ENCODE assay signal across 23 cellular contexts in genomic region chr4:20297800-20298199, GRCh38. TPM values are rescaled to one million over a fixed set of nuclear protein-coding genes. Genes with fewer than 3 reads are reported as not detected.
"Had no signal": no experiment of that assay in that cellular context is flagged by ENCODE, and none has a peak within 500 bp of the region (broad histone marks: within the 10 kb centered on the region; RNA-seq: fewer than 3 reads in every experiment).

No MANE protein-coding gene starts in this region.

- H3K9me3 ChIP-seq: left ventricle myocardium inferior, mucosa of descending colon, ovary, right atrium auricular region, tibial nerve, vagina had no signal

- H3K27ac ChIP-seq: left ventricle myocardium inferior, ovary, right atrium auricular region, right lobe of liver, vagina had no signal

- H3K4me2 ChIP-seq: smooth muscle cell had no signal

- H3K4me3 ChIP-seq: left ventricle myocardium inferior, lung, mucosa of descending colon, ovary, right atrium auricular region, right lobe of liver, smooth muscle cell, vagina had no signal

- H3K9me3 Mint-ChIP-seq: stimulated activated memory B cell treated with anti-CD40 and anti-IgM and Interleukin-4, amounts not matched to agents 10 μg/mL and 1 μg/mL and 100 μg/mL, for 72 hours; type B pancreatic cell had no signal

- H3K27me3 Mint-ChIP-seq: natural killer cell treated with Interleukin-12 subunit alpha and Interleukin-12 subunit beta and Interleukin-15 and Interleukin-18, amount 100 ng/mL, for 72 hours; progenitor cell of endocrine pancreas; stimulated activated memory B cell treated with anti-CD40 and anti-IgM and Interleukin-4, amounts not matched to agents 10 μg/mL and 1 μg/mL and 100 μg/mL, for 72 hours; stimulated activated naive CD8-positive, alpha-beta T cell treated with anti-CD3 and anti-CD28 coated beads, Interleukin-15, amount 100 ng/mL, for 72 hours; type B pancreatic cell had no signal

- H3K4me3 Mint-ChIP-seq: naive thymus-derived CD4-positive, alpha-beta T cell; natural killer cell treated with Interleukin-12 subunit alpha and Interleukin-12 subunit beta and Interleukin-15 and Interleukin-18, amount 100 ng/mL, for 72 hours; stimulated activated memory B cell treated with anti-CD40 and anti-IgM and Interleukin-4, amounts not matched to agents 10 μg/mL and 1 μg/mL and 100 μg/mL, for 72 hours; stimulated activated naive CD8-positive, alpha-beta T cell treated with anti-CD3 and anti-CD28 coated beads, Interleukin-15, amount 100 ng/mL, for 72 hours; type B pancreatic cell had no signal

- DNase-seq: islet precursor cell; left ventricle myocardium inferior; midbrain; mucosa of descending colon; naive thymus-derived CD4-positive, alpha-beta T cell; ovary; right lobe of liver; stimulated activated CD4-positive, alpha-beta T cell treated with anti-CD3 and anti-CD28 coated beads, Interleukin-1b, Interleukin-23, amount 100 ng/mL, for 48 hours; stimulated activated CD4-positive, alpha-beta T cell treated with anti-CD3 and anti-CD28 coated beads, Interleukin-2, amount 100 ng/mL, for 48 hours; stimulated activated CD4-positive, alpha-beta T cell treated with anti-CD3 and anti-CD28 coated beads, Interleukin-4, amount 100 ng/mL, for 4 hours; stimulated activated CD8-positive, alpha-beta memory T cell treated with anti-CD3 and anti-CD28 coated beads, Interleukin-4, amount 100 ng/mL, for 48 hours; stimulated activated naive CD4-positive, alpha-beta T cell treated with Interleukin-2 at 50 U/mL for 16 hours; stimulated activated naive CD8-positive, alpha-beta T cell treated with anti-CD3 and anti-CD28 coated beads, Interleukin-15, amount 100 ng/mL, for 72 hours; substantia nigra had no signal

- H3K27me3 ChIP-seq: ovary, right atrium auricular region, right lobe of liver, tibial nerve, vagina had no signal

- H3K36me3 Mint-ChIP-seq: naive thymus-derived CD4-positive, alpha-beta T cell; natural killer cell treated with Interleukin-12 subunit alpha and Interleukin-12 subunit beta and Interleukin-15 and Interleukin-18, amount 100 ng/mL, for 72 hours; stimulated activated memory B cell treated with anti-CD40 and anti-IgM and Interleukin-4, amounts not matched to agents 10 μg/mL and 1 μg/mL and 100 μg/mL, for 72 hours; type B pancreatic cell had no signal

- H3K36me3 ChIP-seq: left ventricle myocardium inferior, ovary, right atrium auricular region, right lobe of liver, tibial nerve, vagina had no signal

- H3K27ac Mint-ChIP-seq: naive thymus-derived CD4-positive, alpha-beta T cell; natural killer cell treated with Interleukin-12 subunit alpha and Interleukin-12 subunit beta and Interleukin-15 and Interleukin-18, amount 100 ng/mL, for 72 hours; progenitor cell of endocrine pancreas; stimulated activated memory B cell treated with anti-CD40 and anti-IgM and Interleukin-4, amounts not matched to agents 10 μg/mL and 1 μg/mL and 100 μg/mL, for 72 hours; stimulated activated naive CD8-positive, alpha-beta T cell treated with anti-CD3 and anti-CD28 coated beads, Interleukin-15, amount 100 ng/mL, for 72 hours; type B pancreatic cell had no signal

- H3K4me1 ChIP-seq: left ventricle myocardium inferior, right atrium auricular region, right lobe of liver, vagina had no signal

- H3K4me1 Mint-ChIP-seq: naive thymus-derived CD4-positive, alpha-beta T cell; stimulated activated memory B cell treated with anti-CD40 and anti-IgM and Interleukin-4, amounts not matched to agents 10 μg/mL and 1 μg/mL and 100 μg/mL, for 72 hours; stimulated activated naive CD8-positive, alpha-beta T cell treated with anti-CD3 and anti-CD28 coated beads, Interleukin-15, amount 100 ng/mL, for 72 hours had no signal

RNA-seq across cellular contexts. Expression of gene SLIT2, which starts 46.1 kb away (rescaled TPM):
- total RNA-seq: naive thymus-derived CD4-positive, alpha-beta T cell; natural killer cell treated with Interleukin-12 subunit alpha and Interleukin-12 subunit beta and Interleukin-15 and Interleukin-18, amount 100 ng/mL, for 72 hours had no signal
- polyA plus RNA-seq: naive thymus-derived CD4-positive, alpha-beta T cell had no signal
